ENCODE assay signal across 1 cellular context in genomic region chr3:121064121-121064520, GRCh38.
TF ChIP-seq lines count a peak whose summit lies in the region.

No MANE protein-coding gene starts in this region.

TF ChIP-seq in WTC11, 78 proteins besides CTCF, POLR2A, EP300 and RAD21:
- TF ChIP-seq ATF6 (CRISPR knock-in tag; IDR thresholded peaks at IDR 0.05) (no peak), JUN (CRISPR knock-in tag; IDR thresholded peaks at IDR 0.05) (no peak), MXD4 (CRISPR knock-in tag; IDR thresholded peaks at IDR 0.05; ENCODE audit: borderline replicate concordance) (no peak)
